ENCODE assay signal across 20 cellular contexts in the genomic region with DNA sequence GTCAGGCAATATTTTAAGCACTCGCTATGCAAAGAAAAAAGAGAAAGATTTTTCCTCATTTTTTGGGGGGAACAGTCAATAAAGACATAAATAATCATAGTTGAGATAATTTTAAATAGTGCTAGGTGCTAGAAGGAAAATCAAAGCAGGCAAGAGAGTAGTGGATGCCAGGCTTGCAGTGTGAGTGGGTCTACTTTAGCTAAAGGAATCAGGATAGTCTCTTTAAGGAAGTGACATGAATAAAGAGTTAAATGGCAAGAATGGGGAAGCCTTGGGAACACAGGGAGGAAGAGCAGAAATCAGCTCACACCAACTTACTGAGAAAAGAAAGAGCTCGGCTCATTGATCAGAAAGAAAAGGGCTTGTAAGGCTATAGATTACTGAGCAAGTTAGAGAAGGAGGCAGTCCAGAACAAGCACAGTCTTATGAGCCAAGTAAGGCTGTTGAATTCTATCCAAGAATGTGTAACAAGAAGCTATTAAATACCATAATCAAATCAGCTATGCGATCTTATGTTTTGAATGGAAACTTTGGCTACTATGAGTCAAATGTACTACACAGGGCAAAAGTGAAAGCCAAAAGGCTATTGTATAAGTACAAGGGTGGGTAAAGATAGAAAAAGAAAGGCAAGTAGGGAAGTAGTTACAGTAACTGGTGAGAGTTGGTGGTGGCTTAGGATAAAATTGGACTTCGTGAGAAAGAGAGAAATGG.
DNase-seq lines count a peak whose midpoint lies in the region; ATAC-seq and TF ChIP-seq lines count a peak whose summit lies in the region.
"Had no signal": no experiment of that assay in that cellular context is flagged by ENCODE, and none has a peak within 500 bp of the region (broad histone marks: within the 10 kb centered on the region; RNA-seq: fewer than 3 reads in every experiment).

No MANE protein-coding gene starts in this region.

- no peaks in the 10 kb centered on the region for H4K20me1 ChIP-seq in GM23248 (ENCODE audit: insufficient read depth)
- H4K20me1 ChIP-seq: BLaER1 treated with 17β-estradiol and CSF1 and Interleukin-3, amounts not matched to agents 10 nM and 100 nM had no signal

- no peak overlapping the region for H3K9ac ChIP-seq in GM23248
- no peak overlapping the region for H3K9ac ChIP-seq in adipocyte (ENCODE audit: low read length)
- H3K9ac ChIP-seq: BLaER1 treated with 17β-estradiol and CSF1 and Interleukin-3, amounts not matched to agents 10 nM and 100 nM had no signal

- in situ Hi-C loops in GM23248 (cut with MboI), result no loop called here

- H3K27ac ChIP-seq in GM23248 (no peak overlapping the region), upper lobe of right lung (no peak overlapping the region)
- H3K27ac ChIP-seq: BLaER1 treated with 17β-estradiol and CSF1 and Interleukin-3, amounts not matched to agents 10 nM and 100 nM; pancreas; VCaP had no signal

- H3K9me2 ChIP-seq in GM23248 (ENCODE audit: insufficient read depth), result no peaks in the 10 kb centered on the region

- H2AFZ ChIP-seq in GM23248, result 0 out of 2 replicates have a peak overlapping the region, but pooled peaks have one; percentile 9

- no peaks in the 10 kb centered on the region for H3K79me2 ChIP-seq in GM23248 (ENCODE audit: insufficient read depth)

- peaks cover 6% of the 10 kb centered on the region for H3F3A ChIP-seq in GM23248 (ENCODE audit: insufficient read depth)

- H3K27me3 ChIP-seq in GM23248 (replicated peaks; ENCODE audit: insufficient read depth) (no peaks in the 10 kb centered on the region), adipocyte (replicated peaks; ENCODE audit: control insufficient read depth, insufficient read depth, low read length) (no peaks in the 10 kb centered on the region), upper lobe of right lung (no peaks in the 10 kb centered on the region)
- H3K27me3 ChIP-seq: BLaER1 treated with 17β-estradiol and CSF1 and Interleukin-3, amounts not matched to agents 10 nM and 100 nM; pancreas had no signal

- no peak overlapping the region for H3K4me3 ChIP-seq in GM23248
- no peak overlapping the region for H3K4me3 ChIP-seq in adipocyte (ENCODE audit: low read length)
- no peak overlapping the region for H3K4me3 ChIP-seq in fibroblast of mammary gland (ENCODE audit: control insufficient read depth, low read depth, low read length)
- no peak overlapping the region for H3K4me3 ChIP-seq in skeletal muscle cell (ENCODE audit: low read depth, low read length)
- no peak overlapping the region for H3K4me3 ChIP-seq in upper lobe of right lung
- H3K4me3 ChIP-seq: BLaER1 treated with 17β-estradiol and CSF1 and Interleukin-3, amounts not matched to agents 10 nM and 100 nM; pancreas had no signal

- TF ChIP-seq CTCF in fibroblast of mammary gland (conservative IDR thresholded peaks at IDR 0.05; ENCODE audit: control insufficient read depth, insufficient read depth, low read depth, low read length), result no peak
- TF ChIP-seq CTCF in upper lobe of right lung (IDR thresholded peaks at IDR 0.05), result no peak

- H3K9me3 ChIP-seq in GM23248 (ENCODE audit: low read depth), result no peaks in the 10 kb centered on the region
- no peaks in the 10 kb centered on the region for H3K9me3 ChIP-seq in adipocyte (ENCODE audit: control insufficient read depth, low read length)
- no peaks in the 10 kb centered on the region for H3K9me3 ChIP-seq in upper lobe of right lung
- H3K9me3 ChIP-seq: BLaER1 treated with 17β-estradiol and CSF1 and Interleukin-3, amounts not matched to agents 10 nM and 100 nM; pancreas had no signal

- H3K4me1 ChIP-seq in GM23248 (ENCODE audit: insufficient read depth) (peaks cover 13% of the 10 kb centered on the region), adipocyte (ENCODE audit: control insufficient read depth, insufficient read depth, low read length) (no peaks in the 10 kb centered on the region), upper lobe of right lung (no peaks in the 10 kb centered on the region)
- H3K4me1 ChIP-seq: BLaER1 treated with 17β-estradiol and CSF1 and Interleukin-3, amounts not matched to agents 10 nM and 100 nM; pancreas had no signal

- no peak overlapping the region for H3K4me2 ChIP-seq in GM23248 (ENCODE audit: unreplicated experiment)
- H3K4me2 ChIP-seq: BLaER1 treated with 17β-estradiol and CSF1 and Interleukin-3, amounts not matched to agents 10 nM and 100 nM had no signal

- no peak for ATAC-seq in upper lobe of right lung
- ATAC-seq: activated CD8-positive, alpha-beta T cell treated with anti-CD3 and anti-CD28 coated beads for 36 hours; left colon; pancreas; stimulated activated naive CD8-positive, alpha-beta T cell treated with anti-CD3 and anti-CD28 coated beads, Interleukin-15, amount 100 ng/mL, for 72 hours; T-cell had no signal

- DNase-seq in GM23248 (peak; percentile 38), adipocyte (ENCODE audit: low read depth) (peak; percentile 88), fibroblast of mammary gland (ENCODE audit: low read depth) (peak; percentile 74), skeletal muscle cell (ENCODE audit: low read depth) (peak; percentile 65), GF-D8 (lab: John Stamatoyannopoulos, UW) (no peak), SIG-M5 treated with dmso at 0.1 percent for 504 hours (lab: John Stamatoyannopoulos, UW; ENCODE audit: unreplicated experiment) (no peak), upper lobe of right lung (no peak)
- DNase-seq in activated naive CD4-positive, alpha-beta T cell treated with anti-CD3 and anti-CD28 coated beads, Interleukin-2, amount 50 U/mL, for 16 hours, result no peak
- DNase-seq: activated CD8-positive, alpha-beta T cell treated with anti-CD3 and anti-CD28 coated beads for 36 hours; DMS153; erythroblast; hypothalamus; left colon; NCI-H1930; pancreas; stimulated activated CD4-positive, alpha-beta T cell treated with anti-CD3 and anti-CD28 coated beads, Interleukin-12 subunit alpha, Interleukin-12 subunit beta, amount 100 ng/mL, for 4 hours; stimulated activated naive CD8-positive, alpha-beta T cell treated with anti-CD3 and anti-CD28 coated beads, Interleukin-15, amount 100 ng/mL, for 72 hours; T-cell had no signal

- no peaks in the 10 kb centered on the region for H3K36me3 ChIP-seq in GM23248 (ENCODE audit: low read depth)
- no peaks in the 10 kb centered on the region for H3K36me3 ChIP-seq in adipocyte (ENCODE audit: control insufficient read depth, insufficient read depth, low read length, severe bottlenecking)
- H3K36me3 ChIP-seq in upper lobe of right lung, result no peaks in the 10 kb centered on the region
- H3K36me3 ChIP-seq: BLaER1 treated with 17β-estradiol and CSF1 and Interleukin-3, amounts not matched to agents 10 nM and 100 nM; pancreas had no signal

- intact Hi-C loops in upper lobe of right lung (cut with DNase I), result no loop called here

- whole genome bisulfite sequencing in GM23248 (ENCODE audit: low coverage in 1 of 2, low lambda C conversion rate in 2 of 2, missing lambda C conversion rate in 2 of 2), 2 experiments, result 62 to 64% methylated on average over 4 of the region's 4 CpGs

Comparison
In these comparisons a context has a peak if more than half of its experiments do, and no peak if none do; other contexts are left out.
1. DNase-seq: peak in GM23248 (single experiment), adipocyte (single experiment), fibroblast of mammary gland (single experiment) and skeletal muscle cell (single experiment); none in activated naive CD4-positive, alpha-beta T cell treated with anti-CD3 and anti-CD28 coated beads, Interleukin-2, amount 50 U/mL, for 16 hours (single experiment), GF-D8 (single experiment), SIG-M5 treated with dmso at 0.1 percent for 504 hours (single experiment) and upper lobe of right lung (single experiment).